Comparison of ENCODE assay signal across 8 cellular contexts in genomic region chr5:55711531-55712022, GRCh38. TPM values are rescaled to one million over a fixed set of nuclear protein-coding genes. Genes with fewer than 3 reads are reported as not detected.
DNase-seq lines count a peak whose midpoint lies in the region; ATAC-seq lines count a peak whose summit lies in the region.

No MANE protein-coding gene starts in this region.

- H3K27me3 Mint-ChIP-seq in activated CD4-positive, alpha-beta T cell treated with anti-CD3 and anti-CD28 coated beads for 36 hours, result no peaks in the 10 kb centered on the region
- peaks cover 6% of the 10 kb centered on the region for H3K27me3 Mint-ChIP-seq in activated naive CD4-positive, alpha-beta T cell treated with anti-CD3 and anti-CD28 coated beads, Interleukin-2, amount 10 ng/mL, durations not matched to agents 7 days and 5 days
- H3K27me3 Mint-ChIP-seq in immature natural killer cell (ENCODE audit: low read depth in 3 of 3), result peaks cover 0 to 14% (median 4%) of the 10 kb centered on the region in 3 donors

- H3K27ac ChIP-seq in subcutaneous abdominal adipose tissue (ENCODE audit: low read depth, low read length), result peak overlapping the region; percentile 73

- peak; percentile 18 for DNase-seq in activated CD4-positive, alpha-beta T cell treated with anti-CD3 and anti-CD28 coated beads for 36 hours
- DNase-seq in activated CD4-positive, alpha-beta T cell treated with anti-CD3 and anti-CD28 coated beads for 1 hour, result no peak
- DNase-seq in activated naive CD4-positive, alpha-beta T cell treated with anti-CD3 and anti-CD28 coated beads, Interleukin-2, amount 10 ng/mL, durations not matched to agents 7 days and 5 days, result peak; percentile 30
- DNase-seq in immature natural killer cell (peak in 1 of 3 donors; percentile 12), NCI-H2196 treated with DMSO at 0.1 percent for 48 hours (lab: John Stamatoyannopoulos, UW; ENCODE audit: unreplicated experiment) (no peak)

- H3K9ac ChIP-seq in subcutaneous abdominal adipose tissue (ENCODE audit: low read length in 5 of 5), result peak overlapping the region; percentile 81 to 91 (median 89)

- no peaks in the 10 kb centered on the region for H3K27me3 ChIP-seq in subcutaneous abdominal adipose tissue (ENCODE audit: control insufficient read depth in 5 of 5, insufficient read depth in 4 of 5, low read length in 5 of 5)

- H3K36me3 Mint-ChIP-seq in activated CD4-positive, alpha-beta T cell treated with anti-CD3 and anti-CD28 coated beads for 36 hours (ENCODE audit: low read depth), result peaks cover 9% of the 10 kb centered on the region
- peaks cover 25% of the 10 kb centered on the region for H3K36me3 Mint-ChIP-seq in activated naive CD4-positive, alpha-beta T cell treated with anti-CD3 and anti-CD28 coated beads, Interleukin-2, amount 10 ng/mL, durations not matched to agents 7 days and 5 days
- H3K36me3 Mint-ChIP-seq in immature natural killer cell, result no peaks in the 10 kb centered on the region

- POLR2A ChIA-PET in activated CD4-positive, alpha-beta T cell treated with anti-CD3 and anti-CD28 coated beads for 36 hours (lab: Charles Lee), result no interaction called here

- CTCF ChIA-PET in activated CD4-positive, alpha-beta T cell treated with anti-CD3 and anti-CD28 coated beads for 36 hours (lab: Charles Lee), result interaction anchor here (1.6 kb wide), 1 partner anchor 19 kb away, joined by 4 read pairs; no protein-coding TSS in a partner anchor
- CTCF ChIA-PET in activated naive CD4-positive, alpha-beta T cell treated with anti-CD3 and anti-CD28 coated beads, Interleukin-2, amount 10 ng/mL, durations not matched to agents 7 days and 5 days (lab: Charles Lee), result no interaction called here

- peak overlapping the region; percentile 92 for H3K27ac Mint-ChIP-seq in activated CD4-positive, alpha-beta T cell treated with anti-CD3 and anti-CD28 coated beads for 36 hours
- peak overlapping the region; percentile 88 for H3K27ac Mint-ChIP-seq in activated naive CD4-positive, alpha-beta T cell treated with anti-CD3 and anti-CD28 coated beads, Interleukin-2, amount 10 ng/mL, durations not matched to agents 7 days and 5 days
- H3K27ac Mint-ChIP-seq in immature natural killer cell, result peak overlapping the region; percentile 84 to 96 (median 92)

- intact Hi-C loops in activated CD4-positive, alpha-beta T cell treated with anti-CD3 and anti-CD28 coated beads for 36 hours (cut with DNase I, micrococcal nuclease), result loop anchor here (1.0 to 10.0 kb wide), 9 partner anchors 46 to 1462 kb away; partner anchors contain the start of genes ARL15 (in 1 of the 2), CDC20B (in 1 of the 2), DHX29 (in 1 of the 2) and MTREX (in 1 of the 2)

- H3K4me3 ChIP-seq in subcutaneous abdominal adipose tissue (ENCODE audit: low read depth in 1 of 5, low read length in 5 of 5), result peak overlapping the region; percentile 85 to 98 (median 95)

- ATAC-seq in activated CD4-positive, alpha-beta T cell treated with anti-CD3 and anti-CD28 coated beads for 36 hours, result no peak
- ATAC-seq in GM19467 (IDR thresholded peaks at IDR 0.05; ENCODE audit: unreplicated experiment) (no peak), HG03354 (IDR thresholded peaks at IDR 0.05; ENCODE audit: poor library complexity, severe bottlenecking, unreplicated experiment) (no peak)

- peaks cover 24% of the 10 kb centered on the region for H3K4me1 Mint-ChIP-seq in activated CD4-positive, alpha-beta T cell treated with anti-CD3 and anti-CD28 coated beads for 36 hours
- peaks cover 43% of the 10 kb centered on the region for H3K4me1 Mint-ChIP-seq in activated naive CD4-positive, alpha-beta T cell treated with anti-CD3 and anti-CD28 coated beads, Interleukin-2, amount 10 ng/mL, durations not matched to agents 7 days and 5 days
- H3K4me1 Mint-ChIP-seq in immature natural killer cell, result peaks cover 18 to 32% of the 10 kb centered on the region in 2 donors

- H3K9me3 Mint-ChIP-seq in activated CD4-positive, alpha-beta T cell treated with anti-CD3 and anti-CD28 coated beads for 36 hours (ENCODE audit: low read depth), result peaks cover 2% of the 10 kb centered on the region
- peaks cover 1% of the 10 kb centered on the region for H3K9me3 Mint-ChIP-seq in activated naive CD4-positive, alpha-beta T cell treated with anti-CD3 and anti-CD28 coated beads, Interleukin-2, amount 10 ng/mL, durations not matched to agents 7 days and 5 days
- H3K9me3 Mint-ChIP-seq in immature natural killer cell, result no peaks in the 10 kb centered on the region

- peaks cover 3 to 20% (median 14%) of the 10 kb centered on the region in 5 donors for H3K4me1 ChIP-seq in subcutaneous abdominal adipose tissue (ENCODE audit: control insufficient read depth in 5 of 5, insufficient read depth in 5 of 5, low read length in 5 of 5)

- peaks cover 0 to 3% (median 0%) of the 10 kb centered on the region in 5 donors for H3K9me3 ChIP-seq in subcutaneous abdominal adipose tissue (ENCODE audit: control insufficient read depth in 5 of 5, low read length in 5 of 5)

- peak overlapping the region; percentile 93 for H3K4me3 Mint-ChIP-seq in activated CD4-positive, alpha-beta T cell treated with anti-CD3 and anti-CD28 coated beads for 36 hours
- peak overlapping the region; percentile 98 for H3K4me3 Mint-ChIP-seq in activated naive CD4-positive, alpha-beta T cell treated with anti-CD3 and anti-CD28 coated beads, Interleukin-2, amount 10 ng/mL, durations not matched to agents 7 days and 5 days
- H3K4me3 Mint-ChIP-seq in immature natural killer cell, result peak overlapping the region; percentile 97 to 99 (median 99)

- peaks cover 0 to 5% (median 2%) of the 10 kb centered on the region in 5 donors for H3K36me3 ChIP-seq in subcutaneous abdominal adipose tissue (ENCODE audit: control insufficient read depth in 5 of 5, insufficient read depth in 5 of 5, low read length in 5 of 5)

RNA-seq across cellular contexts. Expression of gene SLC38A9, which starts 0.5 kb away (rescaled TPM):
- total RNA-seq in activated CD4-positive, alpha-beta T cell treated with anti-CD3 and anti-CD28 coated beads for 36 hours, result 10 to 100 TPM; 12.9 to 16.2 TPM
- 10 to 100 TPM in 2 of 3 donors, 1 to 10 TPM in 1; 6.9 to 15.4 (median 15.2) TPM for polyA plus RNA-seq in immature natural killer cell

RNA-seq across cellular contexts. Expression of gene DDX4, which starts 26.3 kb away (rescaled TPM):
- total RNA-seq in activated CD4-positive, alpha-beta T cell treated with anti-CD3 and anti-CD28 coated beads for 36 hours, result not detected
- not detected for polyA plus RNA-seq in immature natural killer cell

Comparison
In these comparisons a context has a peak if more than half of its experiments do, and no peak if none do; other contexts are left out.
1. DNase-seq: peak in activated CD4-positive, alpha-beta T cell treated with anti-CD3 and anti-CD28 coated beads for 36 hours (single experiment) and activated naive CD4-positive, alpha-beta T cell treated with anti-CD3 and anti-CD28 coated beads, Interleukin-2, amount 10 ng/mL, durations not matched to agents 7 days and 5 days (single experiment); none in activated CD4-positive, alpha-beta T cell treated with anti-CD3 and anti-CD28 coated beads for 1 hour (single experiment) and NCI-H2196 treated with DMSO at 0.1 percent for 48 hours (single experiment).
2. Peak in every context shown above with its lines, with median percentiles within 50 percentile points of each other: H3K27ac Mint-ChIP-seq and H3K4me3 Mint-ChIP-seq.